In genomic region chr4:56460085-56460484, GRCh38 we compare ENCODE assay signal across 17 cellular contexts. TPM values are rescaled to one million over a fixed set of nuclear protein-coding genes. Genes with fewer than 3 reads are reported as not detected.
DNase-seq lines count a peak whose midpoint lies in the region; ATAC-seq and TF ChIP-seq lines count a peak whose summit lies in the region.
"Had no signal": no experiment of that assay in that cellular context is flagged by ENCODE, and none has a peak within 500 bp of the region (broad histone marks: within the 10 kb centered on the region; RNA-seq: fewer than 3 reads in every experiment).

No MANE protein-coding gene starts in this region.

- peaks cover 43% of the 10 kb centered on the region for H3K36me3 ChIP-seq in cardiac muscle cell
- H3K36me3 ChIP-seq in heart right ventricle: peaks cover 0 to 93% (median 8%) of the 10 kb centered on the region in 9 donors
- peaks cover 13% of the 10 kb centered on the region for H3K36me3 ChIP-seq in smooth muscle cell (ENCODE audit: low read depth)

- H3K4me3 ChIP-seq in cardiac muscle cell (no peak overlapping the region), heart right ventricle (no peak overlapping the region), smooth muscle cell (no peak overlapping the region)
- H3K4me3 ChIP-seq: right atrium auricular region, upper lobe of right lung had no signal

- H3K9me3 ChIP-seq in cardiac muscle cell (ENCODE audit: low read depth) (no peaks in the 10 kb centered on the region), heart right ventricle (no peaks in the 10 kb centered on the region), smooth muscle cell (replicated peaks; ENCODE audit: low read depth) (no peaks in the 10 kb centered on the region)
- H3K9me3 ChIP-seq: right atrium auricular region, upper lobe of right lung had no signal

- ATAC-seq in heart right ventricle: no peak
- ATAC-seq: upper lobe of right lung had no signal

- no peak overlapping the region for H3K9ac ChIP-seq in smooth muscle cell (ENCODE audit: low read depth)

- no peaks in the 10 kb centered on the region for H4K20me1 ChIP-seq in smooth muscle cell (ENCODE audit: low read depth)

- no peaks in the 10 kb centered on the region for H3K27me3 Mint-ChIP-seq in activated naive CD8-positive, alpha-beta T cell
- H3K27me3 Mint-ChIP-seq: activated B cell treated with CpG ODN at 0.5 μM for 24 hours had no signal

- H3K9me3 Mint-ChIP-seq in activated naive CD8-positive, alpha-beta T cell (ENCODE audit: low read depth): no peaks in the 10 kb centered on the region
- H3K9me3 Mint-ChIP-seq: activated B cell treated with CpG ODN at 0.5 μM for 24 hours, H9 had no signal

- peaks cover 31% of the 10 kb centered on the region for H3K4me1 Mint-ChIP-seq in activated naive CD8-positive, alpha-beta T cell (ENCODE audit: low read depth)

- TF ChIP-seq CTCF in cardiac muscle cell (IDR thresholded peaks at IDR 0.05; ENCODE audit: low read depth, low read length) (no peak), heart right ventricle (IDR thresholded peaks at IDR 0.05) (no peak), smooth muscle cell (IDR thresholded peaks at IDR 0.05; ENCODE audit: borderline replicate concordance, insufficient read depth, poor library complexity, severe bottlenecking) (no peak)

- H2AFZ ChIP-seq in smooth muscle cell (ENCODE audit: low read depth): no peak overlapping the region

- DNase-seq in cardiac muscle cell (ENCODE audit: low read depth in 1 of 2, low spot score in 1 of 2) (no peak), heart right ventricle (no peak), smooth muscle cell (lab: John Stamatoyannopoulos, UW; ENCODE audit: unreplicated experiment) (no peak), mucosa of gallbladder (ENCODE audit: low spot score) (no peak), COLO829 (ENCODE audit: low spot score) (no peak)
- DNase-seq: activated B cell treated with CpG ODN at 0.5 μM for 24 hours; foreskin melanocyte; H9; Kasumi-1; NCI-H146; NCI-H524 treated with DMSO at 0.1 percent for 48 hours; OCI-M1; stimulated activated CD4-positive, alpha-beta T cell treated with anti-CD3 and anti-CD28 coated beads, Interleukin-4, amount 100 ng/mL, for 24 hours; upper lobe of right lung had no signal

- peaks cover 26% of the 10 kb centered on the region for H3K79me2 ChIP-seq in smooth muscle cell (ENCODE audit: low read depth)

- H3K36me3 Mint-ChIP-seq in activated naive CD8-positive, alpha-beta T cell: peaks cover 27% of the 10 kb centered on the region

- peak overlapping the region; percentile 83 for H3K27ac Mint-ChIP-seq in activated naive CD8-positive, alpha-beta T cell
- H3K27ac Mint-ChIP-seq: activated B cell treated with CpG ODN at 0.5 μM for 24 hours had no signal

- peaks cover 15% of the 10 kb centered on the region for H3F3A ChIP-seq in smooth muscle cell (ENCODE audit: low read depth)

- intact Hi-C loops in heart right ventricle (cut with DNase I): loop anchor here in 1 of 10 donors (10.0 kb wide), 1 partner anchor 515 kb away; the partner anchor contains the start of genes NOA1 and POLR2B

- H3K4me2 ChIP-seq in smooth muscle cell: no peak overlapping the region

- H3K27me3 ChIP-seq in cardiac muscle cell (no peaks in the 10 kb centered on the region), heart right ventricle (no peaks in the 10 kb centered on the region), smooth muscle cell (ENCODE audit: low read depth) (no peaks in the 10 kb centered on the region)
- H3K27me3 ChIP-seq: right atrium auricular region, upper lobe of right lung had no signal

- 76 to 81% methylated on average over 3 of the region's 3 CpGs for WGBS in heart right ventricle, 2 donors
- WGBS in smooth muscle cell (ENCODE audit: low lambda C conversion rate): 60% methylated on average over 3 of the region's 3 CpGs

- H3K27ac ChIP-seq in cardiac muscle cell (peak overlapping the region; percentile 48), heart right ventricle (no peak overlapping the region), smooth muscle cell (ENCODE audit: low read depth) (peak overlapping the region; percentile 54)
- H3K27ac ChIP-seq: right atrium auricular region, upper lobe of right lung had no signal

- H3K4me1 ChIP-seq in cardiac muscle cell (ENCODE audit: low read depth) (peaks cover 6% of the 10 kb centered on the region), heart right ventricle (peaks cover 0 to 13% (median 7%) of the 10 kb centered on the region in 9 donors), smooth muscle cell (ENCODE audit: low read depth) (no peaks in the 10 kb centered on the region)
- H3K4me1 ChIP-seq: upper lobe of right lung had no signal

- H3K4me3 Mint-ChIP-seq in activated naive CD8-positive, alpha-beta T cell: no peak overlapping the region
- H3K4me3 Mint-ChIP-seq: activated B cell treated with CpG ODN at 0.5 μM for 24 hours, H9 had no signal

RNA-seq across cellular contexts. Expression of gene SRP72, which starts 7.3 kb away (rescaled TPM):
- total RNA-seq in cardiac muscle cell (35.3 and 46.9 TPM in 2 replicates), heart right ventricle (10 to 100 TPM; 36.7 to 54.5 (median 41.8) TPM), smooth muscle cell (90.0 and 99.7 TPM in 2 replicates), mucosa of gallbladder (65.7 TPM)
- polyA plus RNA-seq in cardiac muscle cell (87.1 and 104 TPM in 2 replicates), heart right ventricle (10 to 100 TPM; 22.8 to 27.4 TPM), smooth muscle cell (113 TPM in 2 replicates)

RNA-seq across cellular contexts. Expression of gene PAICS, which starts 24.0 kb away (rescaled TPM):
- total RNA-seq in cardiac muscle cell (65.3 and 67.1 TPM in 2 replicates), heart right ventricle (10 to 100 TPM; 20.2 to 32.5 (median 24.7) TPM), smooth muscle cell (68.9 and 71.6 TPM in 2 replicates), mucosa of gallbladder (36.5 TPM)
- polyA plus RNA-seq in cardiac muscle cell (115 and 133 TPM in 2 replicates), heart right ventricle (10 to 100 TPM; 14.0 to 36.9 TPM), smooth muscle cell (58.7 and 62.4 TPM in 2 replicates)

RNA-seq across cellular contexts. Expression of gene PPAT, which starts 24.7 kb away (rescaled TPM):
- total RNA-seq in cardiac muscle cell: 13.7 and 14.7 TPM in 2 replicates
- 21.6 and 27.4 TPM in 2 replicates for polyA plus RNA-seq in cardiac muscle cell
- 1 to 10 TPM; 1.8 to 5.2 (median 3.1) TPM for total RNA-seq in heart right ventricle
- polyA plus RNA-seq in heart right ventricle: 1 to 10 TPM in 1 of 2 donors, under 1 TPM in 1; 0.66 to 2.7 TPM
- total RNA-seq in smooth muscle cell: 26.0 and 26.8 TPM in 2 replicates
- 11.6 and 12.3 TPM in 2 replicates for polyA plus RNA-seq in smooth muscle cell
- total RNA-seq in mucosa of gallbladder: 5.8 TPM

RNA-seq across cellular contexts. Expression of gene ARL9, which starts 45.5 kb away (rescaled TPM):
- total RNA-seq in cardiac muscle cell (0.04 and 0.06 TPM in 2 replicates), heart right ventricle (under 1 TPM in 1 of 10 donors, not detected in 9; 0.19 TPM), smooth muscle cell (0.27 TPM in 1 of 2 replicates, not detected in the other), mucosa of gallbladder (0.43 TPM)
- polyA plus RNA-seq in cardiac muscle cell (0.06 and 0.98 TPM in 2 replicates), heart right ventricle (under 1 TPM in 1 of 2 donors, not detected in 1; 0.09 TPM), smooth muscle cell (1.2 and 1.4 TPM in 2 replicates)
- total RNA-seq: H9, lung microvascular endothelial cell, right atrium auricular region, upper lobe of right lung had no signal

Comparison
In these comparisons a context has a peak if more than half of its experiments do, and no peak if none do; other contexts are left out.
1. H3K27ac ChIP-seq: peak in cardiac muscle cell (single experiment) and smooth muscle cell (single experiment); none in heart right ventricle (0 of 10).